In the genomic region with DNA sequence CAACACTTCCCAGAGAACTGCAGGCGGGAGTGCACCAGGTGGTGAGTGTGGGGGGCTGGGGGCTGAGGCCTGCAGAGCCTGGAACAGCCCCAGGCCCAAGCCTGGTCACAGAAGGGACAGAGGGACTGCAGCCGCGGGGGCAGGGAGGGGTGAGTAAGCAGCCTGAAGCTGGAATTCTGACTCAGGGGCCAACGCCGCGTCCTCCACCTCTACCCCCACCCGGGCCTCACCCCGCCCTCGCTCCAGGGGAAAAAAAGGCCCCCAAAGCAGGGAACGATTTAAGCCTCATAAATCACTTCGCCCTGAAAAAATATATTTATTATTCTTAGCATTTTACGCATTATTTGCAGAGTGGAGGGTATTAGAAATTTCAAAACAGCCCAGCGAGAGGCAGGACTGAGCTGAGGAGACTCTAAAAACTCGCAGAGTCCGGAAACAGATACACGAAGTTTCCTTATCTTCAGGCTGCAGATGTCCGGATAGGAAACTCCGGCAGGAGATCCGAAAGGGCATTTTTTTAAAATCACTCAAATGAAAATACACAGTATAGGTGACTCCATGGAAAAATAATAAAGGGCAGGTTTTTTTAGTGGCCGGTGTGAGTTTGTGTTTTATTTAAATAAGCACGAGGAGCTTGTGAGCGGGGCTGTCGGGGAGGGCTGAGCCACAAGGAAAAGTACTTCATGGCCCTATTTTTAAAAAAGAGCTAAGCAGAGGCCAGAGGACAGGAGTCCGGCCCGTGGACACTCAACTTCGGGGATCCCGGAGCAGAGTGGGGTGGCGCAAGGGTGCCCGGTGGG, we compare ENCODE assay signal across 10 cellular contexts. TPM values are rescaled to one million over a fixed set of nuclear protein-coding genes. Genes with fewer than 3 reads are reported as not detected.
DNase-seq lines count a peak whose midpoint lies in the region; ATAC-seq and TF ChIP-seq lines count a peak whose summit lies in the region.
"Had no signal": no experiment of that assay in that cellular context is flagged by ENCODE, and none has a peak within 500 bp of the region (broad histone marks: within the 10 kb centered on the region; RNA-seq: fewer than 3 reads in every experiment).

No MANE protein-coding gene starts in this region.

- no peaks in the 10 kb centered on the region for H3K36me3 ChIP-seq in endodermal cell (ENCODE audit: control insufficient read depth, insufficient read depth, low read length)

- 3 to 4% methylated on average over 15 to 29 of the region's 29 CpGs for WGBS in endodermal cell (ENCODE audit: insufficient coverage in 1 of 2, insufficient read length in 1 of 2), 2 experiments

- H3K9me3 ChIP-seq in endodermal cell (ENCODE audit: control insufficient read depth, low read length): no peaks in the 10 kb centered on the region

- no peak overlapping the region for H3K27ac ChIP-seq in endodermal cell (ENCODE audit: low read depth, low read length)

- ATAC-seq in natural killer cell (peak in 1 of 3 donors; percentile 35), HG03342 (IDR thresholded peaks at IDR 0.05; ENCODE audit: unreplicated experiment) (no peak), GM18873 (IDR thresholded peaks at IDR 0.05; ENCODE audit: low FRiP score, unreplicated experiment) (no peak)
- ATAC-seq: GM12878 had no signal

- H3K27ac Mint-ChIP-seq in endodermal cell (no peak overlapping the region), natural killer cell (no peak overlapping the region)

- H3K36me3 Mint-ChIP-seq in endodermal cell (ENCODE audit: low read depth) (no peaks in the 10 kb centered on the region), natural killer cell (no peaks in the 10 kb centered on the region)

- no peaks in the 10 kb centered on the region for H3K9me3 Mint-ChIP-seq in endodermal cell
- no peaks in the 10 kb centered on the region for H3K9me3 Mint-ChIP-seq in natural killer cell

- H3K27me3 ChIP-seq in endodermal cell (ENCODE audit: control insufficient read depth, insufficient read depth, low read length, poor library complexity, severe bottlenecking): peaks cover 100% of the 10 kb centered on the region

- DNase-seq in AG09309 (ENCODE audit: low read depth): peak; percentile 43
- DNase-seq in KG1 (lab: John Stamatoyannopoulos, UW): peak; percentile 74
- DNase-seq in endodermal cell: peak; percentile 68
- no peak for DNase-seq in natural killer cell
- no peak for DNase-seq in cerebellar cortex (ENCODE audit: low spot score)
- DNase-seq in NCI-H510A (lab: John Stamatoyannopoulos, UW): no peak

- H3K9ac ChIP-seq in endodermal cell (ENCODE audit: extremely low read depth, low read length, poor library complexity, severe bottlenecking): no peak overlapping the region

- TF ChIP-seq CTCF in AG09309 (IDR thresholded peaks at IDR 0.05; ENCODE audit: control insufficient read depth, insufficient read depth, low read depth, low read length, missing control alignments) (peak; percentile 29), endodermal cell (conservative IDR thresholded peaks at IDR 0.05) (no peak), natural killer cell (IDR thresholded peaks at IDR 0.05) (no peak)

- H3K27me3 Mint-ChIP-seq in endodermal cell (ENCODE audit: insufficient read depth) (peaks cover 99% of the 10 kb centered on the region), natural killer cell (ENCODE audit: low read depth in 2 of 2) (peaks cover 63 to 65% of the 10 kb centered on the region in 2 donors)

- H3K4me3 ChIP-seq in AG09309 (ENCODE audit: control insufficient read depth, low read depth, low read length): peak overlapping the region; percentile 31
- H3K4me3 ChIP-seq in endodermal cell (ENCODE audit: low read length): peak overlapping the region; percentile 48
- H3K4me3 ChIP-seq: GM12878 had no signal

- peak overlapping the region; percentile 19 for H3K4me3 Mint-ChIP-seq in endodermal cell
- peak overlapping the region; percentile 74 for H3K4me3 Mint-ChIP-seq in natural killer cell

- H3K4me1 Mint-ChIP-seq in endodermal cell (peaks cover 35% of the 10 kb centered on the region), natural killer cell (peaks cover 12 to 27% of the 10 kb centered on the region in 2 donors)

- H3K4me1 ChIP-seq in endodermal cell (ENCODE audit: control insufficient read depth, insufficient read depth, low read length): peaks cover 13% of the 10 kb centered on the region

- intact Hi-C loops in natural killer cell (cut with micrococcal nuclease): no loop called here

RNA-seq across cellular contexts. Expression of gene GATA2, which starts 9.9 kb away (rescaled TPM):
- total RNA-seq in endodermal cell (1 to 10 TPM; 1.2 to 1.6 TPM), natural killer cell (100 to 1,000 TPM in 1 of 3 donors, 1 to 10 TPM in 1, under 1 TPM in 1; 0.92 to 225 (median 8.4) TPM)
- polyA plus RNA-seq in endodermal cell (2013, experiment 1 of 2): 4.4 TPM
- polyA plus RNA-seq in endodermal cell (2013, experiment 2 of 2): 3.9 TPM
- polyA plus RNA-seq: GM12878 had no signal

RNA-seq across cellular contexts. Expression of gene DNAJB8, which starts 16.4 kb away (rescaled TPM):
- total RNA-seq in endodermal cell (not detected), natural killer cell (not detected)
- not detected for polyA plus RNA-seq in endodermal cell (2013, experiment 1 of 2)
- not detected for polyA plus RNA-seq in endodermal cell (2013, experiment 2 of 2)
- total RNA-seq: GM12878, NCI-H460 had no signal
- polyA plus RNA-seq: GM12878 had no signal

Comparison
In these comparisons a context has a peak if more than half of its experiments do, and no peak if none do; other contexts are left out.
1. DNase-seq: peak in AG09309 (single experiment), KG1 (single experiment) and endodermal cell (single experiment); none in natural killer cell (single experiment), cerebellar cortex (single experiment) and NCI-H510A (single experiment).